ENCODE assay signal across 1 cellular context in genomic region chr7:100586266-100587025, GRCh38.
A peak's percentile ranks its signal among the peaks of the same experiment; 100 is the strongest.
TF ChIP-seq lines count a peak whose summit lies in the region.

TSS of gene FBXO24 (plus strand) at chr7:100586328. CDS start at chr7:100586626, 298 bp downstream.

TF ChIP-seq in SK-N-SH, 30 proteins besides CTCF, POLR2A, EP300 and RAD21 (continued from another document):
- TF ChIP-seq REST (IDR thresholded peaks at IDR 0.05; ENCODE audit: low read depth, low read length), result no peak
- TF ChIP-seq CHD2 (IDR thresholded peaks at IDR 0.05; ENCODE audit: low read length, partially characterized antibody), result peak; percentile 96
- TF ChIP-seq EZH2phosphoT487 (IDR thresholded peaks at IDR 0.05; ENCODE audit: borderline replicate concordance, low read depth), result no peak
- TF ChIP-seq MEF2A (IDR thresholded peaks at IDR 0.05; ENCODE audit: borderline replicate concordance, low read depth), result no peak
- no peak for TF ChIP-seq JUND (IDR thresholded peaks at IDR 0.05)
- TF ChIP-seq USF2 (IDR thresholded peaks at IDR 0.05; ENCODE audit: borderline replicate concordance, low read depth, low read length), result no peak
